Comparison of ENCODE assay signal across 6 cellular contexts in the genomic region with DNA sequence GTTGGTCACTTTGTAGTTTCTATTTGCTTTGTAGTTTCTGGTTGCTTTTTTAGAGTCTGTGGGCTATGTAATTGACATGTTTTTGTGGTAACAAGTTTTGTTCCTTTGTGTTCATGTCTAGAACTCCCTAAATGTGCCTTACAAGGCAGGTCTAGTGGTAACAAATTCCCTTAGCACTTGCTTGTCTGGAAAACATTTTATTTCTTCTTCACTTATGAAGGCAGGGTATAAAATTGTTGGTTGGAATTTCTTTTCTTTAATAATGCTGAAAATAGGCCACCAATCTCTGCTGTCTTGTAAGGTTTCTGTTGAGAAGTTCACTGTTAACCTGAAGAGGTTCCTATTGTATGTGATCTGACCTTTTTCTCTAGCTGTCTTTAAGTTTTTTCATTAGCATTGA.
"Had no signal": no experiment of that assay in that cellular context is flagged by ENCODE, and none has a peak within 500 bp of the region (broad histone marks: within the 10 kb centered on the region; RNA-seq: fewer than 3 reads in every experiment).

No MANE protein-coding gene starts in this region.

- DNase-seq: IMR-90, KBM-7, KG1 had no signal

- H3K4me3 ChIP-seq: K562 had no signal

- H3K27ac ChIP-seq: HL-60, KMS-11 had no signal
